In genomic region chr6:20404641-20405032, GRCh38 we compare ENCODE assay signal across 8 cellular contexts. TPM values are rescaled to one million over a fixed set of nuclear protein-coding genes. Genes with fewer than 3 reads are reported as not detected.
DNase-seq lines count a peak whose midpoint lies in the region; ATAC-seq and TF ChIP-seq lines count a peak whose summit lies in the region.

No MANE protein-coding gene starts in this region.

- ATAC-seq in GM19035 (IDR thresholded peaks at IDR 0.05; ENCODE audit: unreplicated experiment) (peak; percentile 19), HG03469 (IDR thresholded peaks at IDR 0.05; ENCODE audit: unreplicated experiment) (peak; percentile 28)
- no peak for ATAC-seq in natural killer cell treated with Interleukin-12 subunit alpha and Interleukin-12 subunit beta and Interleukin-15 and Interleukin-18, amount 100 ng/mL, for 72 hours

- H3K27ac ChIP-seq in tibial artery, result peak overlapping the region; percentile 91 to 94

- H3K4me3 Mint-ChIP-seq in natural killer cell treated with Interleukin-12 subunit alpha and Interleukin-12 subunit beta and Interleukin-15 and Interleukin-18, amount 100 ng/mL, for 72 hours, result peak overlapping the region; percentile 97

- POLR2A ChIA-PET in BJ (lab: Charles Lee), result no interaction called here

- H3K9me3 ChIP-seq in endocrine pancreas (ENCODE audit: control insufficient read depth, low read length) (no peaks in the 10 kb centered on the region), tibial artery (no peaks in the 10 kb centered on the region)

- CTCF ChIA-PET in BJ (lab: Yijun Ruan, JAX), result interaction anchor here (0.6 to 2.2 kb wide), 13 partner anchors 9 to 123 kb away, joined by 3 to 9 read pairs (median 4); no protein-coding TSS in a partner anchor

- no peaks in the 10 kb centered on the region for H3K27me3 ChIP-seq in BJ (ENCODE audit: control insufficient read depth, insufficient read depth, low read length)
- no peaks in the 10 kb centered on the region for H3K27me3 ChIP-seq in endocrine pancreas (ENCODE audit: control insufficient read depth, insufficient read depth, low read length)
- H3K27me3 ChIP-seq in tibial artery, result no peaks in the 10 kb centered on the region

- no peaks in the 10 kb centered on the region for H3K4me1 ChIP-seq in endocrine pancreas (ENCODE audit: control insufficient read depth, insufficient read depth, low read length)
- peaks cover 0 to 31% (median 9%) of the 10 kb centered on the region in 4 donors for H3K4me1 ChIP-seq in tibial artery

- intact Hi-C loops in tibial artery (cut with DNase I; ENCODE audit: low total_unique reads), result loop anchor here (5.0 to 10.0 kb wide), 3 partner anchors 123 to 557 kb away; partner anchors contain the start of gene MBOAT1

- H3K9ac ChIP-seq in endocrine pancreas (ENCODE audit: control insufficient read depth, insufficient read depth, low read length), result no peak overlapping the region

- H3K36me3 ChIP-seq in BJ (ENCODE audit: control insufficient read depth, insufficient read depth, low read length) (no peaks in the 10 kb centered on the region; the same call in 1 of the 2 replicates), endocrine pancreas (ENCODE audit: control insufficient read depth, insufficient read depth, low read length) (no peaks in the 10 kb centered on the region), tibial artery (no peaks in the 10 kb centered on the region)

- peak overlapping the region; percentile 82 for H3K4me3 ChIP-seq in BJ (ENCODE audit: low read depth, low read length)
- H3K4me3 ChIP-seq in endocrine pancreas (ENCODE audit: control insufficient read depth, insufficient read depth, low read length), result peak overlapping the region; percentile 39
- peak overlapping the region; percentile 87 to 88 for H3K4me3 ChIP-seq in tibial artery

- DNase-seq in BJ (ENCODE audit: low read depth) (no peak), NCI-H82 treated with DMSO at 0.1 percent for 48 hours (lab: John Stamatoyannopoulos, UW; ENCODE audit: unreplicated experiment) (peak; percentile 88), tibial artery (no peak)
- DNase-seq in activated CD4-positive, alpha-beta T cell treated with anti-CD3 and anti-CD28 coated beads, Interleukin-2, amount 50 U/mL, for 48 hours, result peak; percentile 62 to 77
- DNase-seq in natural killer cell treated with Interleukin-12 subunit alpha and Interleukin-12 subunit beta and Interleukin-15 and Interleukin-18, amount 100 ng/mL, for 72 hours (ENCODE audit: low spot score), result peak; percentile 71

- peaks cover 45 to 48% of the 10 kb centered on the region in 2 donors for H3K4me1 Mint-ChIP-seq in natural killer cell treated with Interleukin-12 subunit alpha and Interleukin-12 subunit beta and Interleukin-15 and Interleukin-18, amount 100 ng/mL, for 72 hours (ENCODE audit: low read depth in 2 of 2)

- H3K9me3 Mint-ChIP-seq in natural killer cell treated with Interleukin-12 subunit alpha and Interleukin-12 subunit beta and Interleukin-15 and Interleukin-18, amount 100 ng/mL, for 72 hours, result no peaks in the 10 kb centered on the region

- no peaks in the 10 kb centered on the region for H3K27me3 Mint-ChIP-seq in natural killer cell treated with Interleukin-12 subunit alpha and Interleukin-12 subunit beta and Interleukin-15 and Interleukin-18, amount 100 ng/mL, for 72 hours

- H3K36me3 Mint-ChIP-seq in natural killer cell treated with Interleukin-12 subunit alpha and Interleukin-12 subunit beta and Interleukin-15 and Interleukin-18, amount 100 ng/mL, for 72 hours, result no peaks in the 10 kb centered on the region

- TF ChIP-seq CTCF in BJ (IDR thresholded peaks at IDR 0.05; ENCODE audit: insufficient read depth, low read depth, low read length), result peak; percentile 68
- TF ChIP-seq CTCF in tibial artery (IDR thresholded peaks at IDR 0.05), result peak; percentile 37 to 46

- peak overlapping the region; percentile 99 to 100 for H3K27ac Mint-ChIP-seq in natural killer cell treated with Interleukin-12 subunit alpha and Interleukin-12 subunit beta and Interleukin-15 and Interleukin-18, amount 100 ng/mL, for 72 hours

RNA-seq across cellular contexts. Expression of gene E2F3, which starts 3.0 kb away (rescaled TPM):
- 7.0 and 8.1 TPM in 2 replicates for polyA plus RNA-seq in BJ (2011; rRNA removed)
- polyA minus RNA-seq in BJ (2011; rRNA and poly(A)+ RNA removed), result 6.4 and 6.7 TPM in 2 replicates
- 10 to 100 TPM; 24.2 to 37.4 TPM for total RNA-seq in natural killer cell treated with Interleukin-12 subunit alpha and Interleukin-12 subunit beta and Interleukin-15 and Interleukin-18, amount 100 ng/mL, for 72 hours

Comparison
In these comparisons a context has a peak if more than half of its experiments do, and no peak if none do; other contexts are left out.
1. DNase-seq: peak in NCI-H82 treated with DMSO at 0.1 percent for 48 hours (single experiment), activated CD4-positive, alpha-beta T cell treated with anti-CD3 and anti-CD28 coated beads, Interleukin-2, amount 50 U/mL, for 48 hours (2 of 2) and natural killer cell treated with Interleukin-12 subunit alpha and Interleukin-12 subunit beta and Interleukin-15 and Interleukin-18, amount 100 ng/mL, for 72 hours (single experiment); none in BJ (single experiment) and tibial artery (0 of 2).
2. ATAC-seq: peak in GM19035 (single experiment) and HG03469 (single experiment); none in natural killer cell treated with Interleukin-12 subunit alpha and Interleukin-12 subunit beta and Interleukin-15 and Interleukin-18, amount 100 ng/mL, for 72 hours (0 of 2).
3. Peak in every context shown above with its lines, with median percentiles within 50 percentile points of each other: H3K4me3 ChIP-seq.